34 cellular contexts compared by ENCODE assay signal in the genomic region with DNA sequence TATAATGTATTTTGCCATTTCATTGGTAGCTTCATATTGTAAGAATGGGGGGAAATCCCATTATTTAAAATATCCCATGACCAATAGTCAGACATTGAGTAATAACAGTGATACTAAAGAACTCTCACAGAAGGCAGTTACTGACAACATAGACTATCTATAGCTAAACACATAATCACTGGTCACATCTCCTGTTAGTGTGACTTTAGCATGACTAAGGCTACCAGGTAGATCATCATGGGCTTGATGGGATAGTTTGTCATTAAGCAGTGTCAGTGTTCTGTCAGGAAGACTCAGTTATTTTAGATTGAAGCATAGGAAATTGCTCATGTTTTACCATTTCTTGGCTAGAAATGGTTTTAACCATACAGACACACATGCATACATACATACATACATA. TPM values are rescaled to one million over a fixed set of nuclear protein-coding genes. Genes with fewer than 3 reads are reported as not detected.
"Had no signal": no experiment of that assay in that cellular context is flagged by ENCODE, and none has a peak within 500 bp of the region (broad histone marks: within the 10 kb centered on the region; RNA-seq: fewer than 3 reads in every experiment).

No MANE protein-coding gene starts in this region.

- H3K27ac ChIP-seq: adrenal gland, body of pancreas, coronary artery, dorsolateral prefrontal cortex, heart right ventricle, parathyroid adenoma, thyroid gland, upper lobe of left lung, vagina had no signal

- ATAC-seq: body of pancreas; heart right ventricle; naive thymus-derived CD8-positive, alpha-beta T cell; right cardiac atrium had no signal

- H3K27me3 Mint-ChIP-seq: activated CD4-positive, alpha-beta memory T cell treated with anti-CD3 and anti-CD28 coated beads, Interleukin-2, amount 10 ng/mL, durations not matched to agents 7 days and 5 days; activated CD4-positive, alpha-beta T cell treated with anti-CD3 and anti-CD28 coated beads, Interleukin-2, amount 10 ng/mL, durations not matched to agents 24 days and 14 days; activated T-cell treated with anti-CD3 and anti-CD28 coated beads, Interleukin-2, amount 50 U/mL, for 24 hours; naive thymus-derived CD8-positive, alpha-beta T cell; stimulated activated naive CD8-positive, alpha-beta T cell treated with anti-CD3 and anti-CD28 coated beads, Interleukin-15, Interleukin-2, amounts not matched to agents 100 ng/mL and 50 ng/mL, for 24 hours had no signal

- H2AFZ ChIP-seq: parathyroid adenoma had no signal

- H3K27ac Mint-ChIP-seq: activated CD4-positive, alpha-beta memory T cell treated with anti-CD3 and anti-CD28 coated beads, Interleukin-2, amount 10 ng/mL, durations not matched to agents 7 days and 5 days; activated CD4-positive, alpha-beta T cell treated with anti-CD3 and anti-CD28 coated beads, Interleukin-2, amount 10 ng/mL, durations not matched to agents 24 days and 14 days; activated naive CD4-positive, alpha-beta T cell treated with anti-CD3 and anti-CD28 coated beads, Interleukin-2, amount 50 U/mL, for 72 hours; mesothelial cell of epicardium; stimulated activated naive CD8-positive, alpha-beta T cell treated with anti-CD3 and anti-CD28 coated beads, Interleukin-15, Interleukin-2, amounts not matched to agents 100 ng/mL and 50 ng/mL, for 24 hours; T-helper 2 cell treated with Interferon-gamma antibody and Interleukin-4, amounts not matched to agents 5 μg/mL and 100 μg/mL, for 36 hours had no signal

- DNase-seq: activated CD4-positive, alpha-beta memory T cell treated with anti-CD3 and anti-CD28 coated beads, Interleukin-2, amount 10 ng/mL, durations not matched to agents 7 days and 5 days; activated CD4-positive, alpha-beta T cell treated with anti-CD3 and anti-CD28 coated beads, Interleukin-2, amount 10 ng/mL, durations not matched to agents 24 days and 14 days; activated CD4-positive, CD25-positive, alpha-beta regulatory T cell; activated CD8-positive, alpha-beta memory T cell treated with anti-CD3 and anti-CD28 coated beads, Interleukin-2, amount 50 U/mL, for 48 hours; activated gamma-delta T cell treated with Interleukin-2 at 50 U/mL for 16 hours; activated T-cell treated with anti-CD3 and anti-CD28 coated beads, Interleukin-2, amount 50 U/mL, for 24 hours; adrenal gland; aorta; body of pancreas; cerebellar nuclear complex; dorsolateral prefrontal cortex; effector memory CD4-positive, alpha-beta T cell; heart right ventricle; naive thymus-derived CD8-positive, alpha-beta T cell; nucleus accumbens; right cardiac atrium; stimulated activated CD4-positive, alpha-beta T cell treated with anti-CD3 and anti-CD28 coated beads, Interleukin-2, amount 100 ng/mL, for 48 hours; T-helper 1 cell; thyroid gland; upper lobe of left lung had no signal

- H3K4me1 ChIP-seq: body of pancreas, parathyroid adenoma had no signal

- H3K4me3 ChIP-seq: adrenal gland, body of pancreas, coronary artery, dorsolateral prefrontal cortex, heart right ventricle, thyroid gland, upper lobe of left lung, vagina had no signal

- H3K4me3 Mint-ChIP-seq: activated CD4-positive, alpha-beta memory T cell treated with anti-CD3 and anti-CD28 coated beads, Interleukin-2, amount 10 ng/mL, durations not matched to agents 7 days and 5 days; activated CD4-positive, alpha-beta T cell treated with anti-CD3 and anti-CD28 coated beads, Interleukin-2, amount 10 ng/mL, durations not matched to agents 24 days and 14 days; activated T-cell treated with anti-CD3 and anti-CD28 coated beads, Interleukin-2, amount 50 U/mL, for 24 hours; mesothelial cell of epicardium; naive thymus-derived CD8-positive, alpha-beta T cell; neural crest cell; stimulated activated naive CD8-positive, alpha-beta T cell treated with anti-CD3 and anti-CD28 coated beads, Interleukin-15, Interleukin-2, amounts not matched to agents 100 ng/mL and 50 ng/mL, for 24 hours; T-helper 2 cell treated with Interferon-gamma antibody and Interleukin-4, amounts not matched to agents 5 μg/mL and 100 μg/mL, for 36 hours had no signal

- H3K9ac ChIP-seq: parathyroid adenoma had no signal

- H3K9me3 Mint-ChIP-seq: activated CD4-positive, alpha-beta memory T cell treated with anti-CD3 and anti-CD28 coated beads, Interleukin-2, amount 10 ng/mL, durations not matched to agents 7 days and 5 days; activated CD4-positive, alpha-beta T cell treated with anti-CD3 and anti-CD28 coated beads, Interleukin-2, amount 10 ng/mL, durations not matched to agents 24 days and 14 days; activated naive CD4-positive, alpha-beta T cell treated with anti-CD3 and anti-CD28 coated beads, Interleukin-2, amount 50 U/mL, for 72 hours; activated T-cell treated with anti-CD3 and anti-CD28 coated beads, Interleukin-2, amount 50 U/mL, for 24 hours; mesothelial cell of epicardium; naive thymus-derived CD8-positive, alpha-beta T cell; neural crest cell; stimulated activated naive CD8-positive, alpha-beta T cell treated with anti-CD3 and anti-CD28 coated beads, Interleukin-15, Interleukin-2, amounts not matched to agents 100 ng/mL and 50 ng/mL, for 24 hours; T-helper 2 cell treated with Interferon-gamma antibody and Interleukin-4, amounts not matched to agents 5 μg/mL and 100 μg/mL, for 36 hours had no signal

- H3K4me1 Mint-ChIP-seq: activated CD4-positive, alpha-beta memory T cell treated with anti-CD3 and anti-CD28 coated beads, Interleukin-2, amount 10 ng/mL, durations not matched to agents 7 days and 5 days; mesothelial cell of epicardium; neural crest cell had no signal

- H3K27me3 ChIP-seq: adrenal gland, body of pancreas, dorsolateral prefrontal cortex, heart right ventricle, thyroid gland, upper lobe of left lung, vagina had no signal

- H3K9me3 ChIP-seq: adrenal gland, body of pancreas, heart right ventricle, thyroid gland, upper lobe of left lung, vagina had no signal

RNA-seq across cellular contexts. Expression of a gene that starts 16.3 kb away (rescaled TPM):
- total RNA-seq: activated CD4-positive, alpha-beta memory T cell treated with anti-CD3 and anti-CD28 coated beads, Interleukin-2, amount 10 ng/mL, durations not matched to agents 7 days and 5 days; activated CD4-positive, alpha-beta T cell treated with anti-CD3 and anti-CD28 coated beads, Interleukin-2, amount 10 ng/mL, durations not matched to agents 24 days and 14 days; activated naive CD4-positive, alpha-beta T cell treated with anti-CD3 and anti-CD28 coated beads, Interleukin-2, amount 50 U/mL, for 72 hours; adrenal gland; aorta; body of pancreas; epithelial cell of proximal tubule; fibroblast of lung; fibroblast of villous mesenchyme; glomerular endothelial cell; heart right ventricle; kidney epithelial cell; lower leg skin; mesothelial cell of epicardium; naive thymus-derived CD8-positive, alpha-beta T cell; neural crest cell; right cardiac atrium; thyroid gland; upper lobe of left lung; vagina had no signal
- polyA plus RNA-seq: adrenal gland, aorta, fibroblast of lung, heart right ventricle, right cardiac atrium had no signal
